In genomic region chr18:5284808-5285207, GRCh38 we compare ENCODE assay signal across 23 cellular contexts. TPM values are rescaled to one million over a fixed set of nuclear protein-coding genes. Genes with fewer than 3 reads are reported as not detected.
DNase-seq lines count a peak whose midpoint lies in the region; ATAC-seq, FAIRE-seq and TF ChIP-seq lines count a peak whose summit lies in the region.
"Had no signal": no experiment of that assay in that cellular context is flagged by ENCODE, and none has a peak within 500 bp of the region (broad histone marks: within the 10 kb centered on the region; RNA-seq: fewer than 3 reads in every experiment).

No MANE protein-coding gene starts in this region.

- no peak overlapping the region for H3K4me3 Mint-ChIP-seq in Calu3 (ENCODE audit: low read depth, unreplicated experiment)
- H3K4me3 Mint-ChIP-seq: CD4-positive, alpha-beta T cell; HFFc6 had no signal

- H2AK5ac ChIP-seq in trophoblast cell (ENCODE audit: low read length): no peak overlapping the region

- POLR2A ChIA-PET in K562 (lab: Yijun Ruan, JAX): interaction anchor here (0.6 to 1.3 kb wide), 4 partner anchors 9 to 151 kb away, joined by 3 to 4 read pairs (median 3); partner anchors contain the start of gene ZBTB14

- H3K14ac ChIP-seq in trophoblast cell (ENCODE audit: low read length): no peak overlapping the region

- H2BK120ac ChIP-seq in trophoblast cell (ENCODE audit: insufficient read depth, low read length, poor library complexity): no peak overlapping the region

- CTCF ChIA-PET in K562 (lab: Yijun Ruan, JAX; ENCODE audit: low intra/inter-chr PET ratio) (no interaction called here), Calu3 (lab: Charles Lee) (no interaction called here)

- intact Hi-C loops in K562 (cut with micrococcal nuclease): no loop called here
- intact Hi-C loops in Calu3 (cut with micrococcal nuclease; ENCODE audit: unreplicated experiment): loop anchor here (5.0 kb wide), 1 partner anchor 48 kb away; no protein-coding TSS in a partner anchor

- no peaks in the 10 kb centered on the region for H3K9me1 ChIP-seq in K562 (ENCODE audit: control insufficient read depth, insufficient read depth, low read length)

- H3K36me3 ChIP-seq in K562 (ENCODE audit: control insufficient read depth, insufficient read depth, low read length): no peaks in the 10 kb centered on the region
- H3K36me3 ChIP-seq in trophoblast cell (ENCODE audit: control insufficient read depth in 1 of 2, insufficient read depth in 2 of 2, low read length in 2 of 2): no peaks in the 10 kb centered on the region
- H3K36me3 ChIP-seq: BE2C, MG63 had no signal

- no peaks in the 10 kb centered on the region for H3K4me1 ChIP-seq in K562 (replicated peaks in 1 of 2; ENCODE audit: control insufficient read depth in 2 of 2, insufficient read depth in 2 of 2, low read length in 2 of 2)
- H3K4me1 ChIP-seq in trophoblast cell (ENCODE audit: control insufficient read depth in 1 of 2, insufficient read depth in 2 of 2, low read length in 2 of 2): no peaks in the 10 kb centered on the region
- H3K4me1 ChIP-seq: BE2C had no signal

- no peak overlapping the region for H3K4ac ChIP-seq in trophoblast cell (ENCODE audit: low read depth, low read length)

- H2AFZ ChIP-seq in K562 (ENCODE audit: low read depth, low read length): no peak overlapping the region
- no peak overlapping the region for H2AFZ ChIP-seq in trophoblast cell (ENCODE audit: insufficient read depth, low read length, poor library complexity)

- in situ Hi-C loops in K562 (cut with MboI): loop anchor here (25.0 kb wide), 1 partner anchor 1452 kb away; the partner anchor contains the start of gene ARHGAP28

- H3K27ac ChIP-seq in K562 (ENCODE audit: extremely low read depth, low read depth, low read length): no peak overlapping the region
- H3K27ac ChIP-seq in trophoblast cell (ENCODE audit: low read depth, low read length): no peak overlapping the region
- H3K27ac ChIP-seq: 22Rv1, RWPE1 had no signal

- WGBS in K562 (ENCODE audit: insufficient coverage, low coverage, missing lambda C conversion rate): 37% methylated on average over 6 of the region's 7 CpGs
- WGBS in trophoblast cell (ENCODE audit: extremely low coverage, insufficient coverage, insufficient read length): no CpG with 5 or more reads among the region's 7 CpGs

- ATAC-seq in K562: no peak; the same call in 2 of the 3 replicates
- ATAC-seq: GM12878, PC-3 had no signal

- H3K4me3 ChIP-seq in K562 (no peak overlapping the region), trophoblast cell (ENCODE audit: low read depth, low read length) (no peak overlapping the region)
- H3K4me3 ChIP-seq: GM12878, MG63 had no signal

- no peaks in the 10 kb centered on the region for H3K9me3 Mint-ChIP-seq in Calu3 (ENCODE audit: low read depth, unreplicated experiment)
- H3K9me3 Mint-ChIP-seq: HFFc6 had no signal

- TF ChIP-seq CTCF in K562 (IDR thresholded peaks at IDR 0.05 in 2 of 3, conservative IDR thresholded peaks at IDR 0.05 in 1 of 3; ENCODE audit: insufficient read depth in 2 of 3, low read depth in 1 of 3, low read length in 3 of 3) (no peak), Calu3 (IDR thresholded peaks at IDR 0.05; ENCODE audit: unreplicated experiment) (no peak)

- no peaks in the 10 kb centered on the region for H3K79me1 ChIP-seq in trophoblast cell (ENCODE audit: low read length)

- H3K27ac Mint-ChIP-seq in Calu3 (ENCODE audit: unreplicated experiment): no peak overlapping the region
- H3K27ac Mint-ChIP-seq: CD4-positive, alpha-beta T cell; HFFc6 had no signal

- H3K4me1 Mint-ChIP-seq in Calu3 (ENCODE audit: low read depth, unreplicated experiment): no peaks in the 10 kb centered on the region

- no peaks in the 10 kb centered on the region for H3K27me3 Mint-ChIP-seq in Calu3 (ENCODE audit: unreplicated experiment)
- H3K27me3 Mint-ChIP-seq: CD4-positive, alpha-beta T cell had no signal

- no peak for TF ChIP-seq POLR2A in K562 (conservative IDR thresholded peaks at IDR 0.05)

- no peak for FAIRE-seq in K562 (lab: Jason Lieb, UNC)
- FAIRE-seq: D721Med, G401.6, GM12878, GM18507, HepG2 had no signal

- DNase-seq in DMS 273 (lab: John Stamatoyannopoulos, UW; ENCODE audit: unreplicated experiment) (peak; percentile 63), DMS 273 treated with DMSO at 0.1 percent for 48 hours (lab: John Stamatoyannopoulos, UW) (no peak), K562 (ENCODE audit: extremely low read depth in 1 of 4, low spot score in 3 of 4) (no peak), fibroblast of peridontal ligament (ENCODE audit: extremely low read depth) (peak; percentile 19), trophoblast cell (peak; percentile 9 to 59), Calu3 (no peak), dermis blood vessel endothelial cell (no peak)
- no peak for DNase-seq in activated CD4-positive, alpha-beta T cell treated with anti-CD3 and anti-CD28 coated beads, Interleukin-2, amount 50 U/mL, for 4 hours
- DNase-seq: CD4-positive, alpha-beta T cell; DND-41; HFFc6; MG63; NCI-H187; NCI-H748 treated with DMSO at 0.1 percent for 48 hours; PC-3 had no signal

- H4K12ac ChIP-seq in trophoblast cell (ENCODE audit: low read depth, low read length): no peak overlapping the region

- no peaks in the 10 kb centered on the region for H3K27me3 ChIP-seq in K562 (ENCODE audit: control insufficient read depth in 2 of 2, insufficient read depth in 2 of 2, low read length in 2 of 2)
- H3K27me3 ChIP-seq in trophoblast cell (ENCODE audit: insufficient read depth, low read length): no peaks in the 10 kb centered on the region
- H3K27me3 ChIP-seq: BE2C, MG63 had no signal

- BruUV-seq in K562 (replicated peaks; lab: Mats Ljungman, UMichigan) (no TSS peak), Calu3 (replicated peaks; lab: Mats Ljungman, UMichigan) (no TSS peak)

- no peak for TF ChIP-seq RAD21 in K562 (CRISPR knock-in tag; conservative IDR thresholded peaks at IDR 0.05 in 1 of 2, IDR thresholded peaks at IDR 0.05 in 1 of 2)

- H3K18ac ChIP-seq in trophoblast cell (ENCODE audit: low read length): no peak overlapping the region

- no peak overlapping the region for H2BK12ac ChIP-seq in trophoblast cell (ENCODE audit: low read length)

- H3K79me2 ChIP-seq in K562 (ENCODE audit: control insufficient read depth, insufficient read depth, low read length) (no peaks in the 10 kb centered on the region), trophoblast cell (ENCODE audit: control insufficient read depth, insufficient read depth, low read length, poor library complexity) (no peaks in the 10 kb centered on the region)

- no peaks in the 10 kb centered on the region for H4K20me1 ChIP-seq in K562 (replicated peaks; ENCODE audit: control insufficient read depth, insufficient read depth, low read length)

- H3K9me3 ChIP-seq in K562 (replicated peaks; ENCODE audit: control insufficient read depth, insufficient read depth, low read depth, low read length) (no peaks in the 10 kb centered on the region; the same call in 1 of the 2 replicates), trophoblast cell (ENCODE audit: insufficient read depth, low read depth, low read length) (peaks cover 2% of the 10 kb centered on the region)
- H3K9me3 ChIP-seq: BE2C, MG63 had no signal

- no peak overlapping the region for H4K91ac ChIP-seq in trophoblast cell (ENCODE audit: low read depth, low read length)

- no peaks in the 10 kb centered on the region for H3K36me3 Mint-ChIP-seq in Calu3 (ENCODE audit: insufficient read depth, unreplicated experiment)

- H3K9ac ChIP-seq in K562 (ENCODE audit: insufficient read depth in 1 of 2, low read depth in 2 of 2, low read length in 2 of 2): no peak overlapping the region
- no peak overlapping the region for H3K9ac ChIP-seq in trophoblast cell (ENCODE audit: low read length)

- H3K4me2 ChIP-seq in K562 (ENCODE audit: insufficient read depth, low read length) (no peak overlapping the region), trophoblast cell (ENCODE audit: low read length) (no peak overlapping the region)

- TF ChIP-seq EP300 in K562 (IDR thresholded peaks at IDR 0.05; ENCODE audit: low read length): no peak

- H4K8ac ChIP-seq in trophoblast cell (ENCODE audit: low read depth, low read length): no peak overlapping the region

- H3K23ac ChIP-seq in trophoblast cell (ENCODE audit: low read length): no peak overlapping the region

- no peak overlapping the region for H2BK5ac ChIP-seq in trophoblast cell (ENCODE audit: low read depth, low read length, poor library complexity)

TF ChIP-seq in K562, 482 proteins besides CTCF, POLR2A, EP300 and RAD21 (continues in another document):
- TF ChIP-seq CEBPG (CRISPR knock-in tag; IDR thresholded peaks at IDR 0.05): no peak
- peak; percentile 42 to 56; a peak in 3 of 4 replicates for TF ChIP-seq CEBPG (tag; conservative IDR thresholded peaks at IDR 0.05 in 1 of 2, IDR thresholded peaks at IDR 0.05 in 1 of 2)
- no peak for TF ChIP-seq ZNF311 (CRISPR knock-in tag; IDR thresholded peaks at IDR 0.05)
- peak; percentile 20; the same call in 1 of the 2 replicates for TF ChIP-seq CEBPB (tag; IDR thresholded peaks at IDR 0.05)

RNA-seq across cellular contexts. Expression of gene ZBTB14, which starts 10.7 kb away (rescaled TPM):
- total RNA-seq in K562 (2011; cell fraction: chromatin; rRNA removed; ENCODE audit: low replicate concordance): 9.8 and 23.7 TPM in 2 replicates
- total RNA-seq in K562 (2011; cell fraction: nucleolus; rRNA removed): 11.3 and 13.4 TPM in 2 replicates
- total RNA-seq in K562 (2011; cell fraction: nucleoplasm; rRNA removed): 15.7 and 16.8 TPM in 2 replicates
- total RNA-seq in K562 (2014; rRNA removed) (7.0 and 7.1 TPM in 2 replicates), K562 (2014; rRNA removed; fragmentation: Illumina TruSeq; extraction: Trizol) (9.2 and 9.9 TPM in 2 replicates), K562 (2015; rRNA removed; fragmentation: Illumina TruSeq; extraction: Trizol) (11.0 and 11.7 TPM in 2 replicates), K562 (2021) (8.5 and 9.0 TPM in 2 replicates), Calu3 (2022) (10.8 and 12.9 TPM in 2 replicates), dermis blood vessel endothelial cell (15.6 and 17.9 TPM in 2 replicates)
- polyA plus RNA-seq in K562 (2011; rRNA removed) (11.1 and 12.6 TPM in 2 replicates), K562 (2014; fragmentation: Illumina TruSeq; extraction: Trizol) (7.8 and 9.6 TPM in 2 replicates), K562 (2014; fragmentation: Nextera tagmentation; extraction: Ambion mirVana) (1 to 10 TPM; 2.8 to 3.3 TPM), K562 (2014; rRNA removed) (6.2 and 7.5 TPM in 2 replicates)
- polyA plus RNA-seq in K562 (2011; cell fraction: cytosol; rRNA removed): 2.2 and 5.5 TPM in 2 replicates
- polyA plus RNA-seq in K562 (2011; cell fraction: nucleus; rRNA removed): 12.8 and 18.0 TPM in 2 replicates
- polyA plus RNA-seq in K562 (2012): 5.6 TPM in 2 replicates
- polyA minus RNA-seq in K562 (2011; rRNA and poly(A)+ RNA removed): 14.9 and 21.3 TPM in 2 replicates
- 5.9 and 6.2 TPM in 2 replicates for polyA minus RNA-seq in K562 (2011; cell fraction: cytosol; rRNA and poly(A)+ RNA removed)
- 12.4 and 29.0 TPM in 2 replicates for polyA minus RNA-seq in K562 (2011; cell fraction: nucleus; rRNA and poly(A)+ RNA removed)
- polyA plus RNA-seq in trophoblast cell (2013): 9.0 and 9.2 TPM in 2 replicates

Comparison
In these comparisons a context has a peak if more than half of its experiments do, and no peak if none do; other contexts are left out.
1. DNase-seq: peak in DMS 273 (single experiment), fibroblast of peridontal ligament (single experiment) and trophoblast cell (2 of 2); none in DMS 273 treated with DMSO at 0.1 percent for 48 hours (single experiment), K562 (0 of 4), Calu3 (single experiment), dermis blood vessel endothelial cell (single experiment) and activated CD4-positive, alpha-beta T cell treated with anti-CD3 and anti-CD28 coated beads, Interleukin-2, amount 50 U/mL, for 4 hours (0 of 2).